In the genomic region with DNA sequence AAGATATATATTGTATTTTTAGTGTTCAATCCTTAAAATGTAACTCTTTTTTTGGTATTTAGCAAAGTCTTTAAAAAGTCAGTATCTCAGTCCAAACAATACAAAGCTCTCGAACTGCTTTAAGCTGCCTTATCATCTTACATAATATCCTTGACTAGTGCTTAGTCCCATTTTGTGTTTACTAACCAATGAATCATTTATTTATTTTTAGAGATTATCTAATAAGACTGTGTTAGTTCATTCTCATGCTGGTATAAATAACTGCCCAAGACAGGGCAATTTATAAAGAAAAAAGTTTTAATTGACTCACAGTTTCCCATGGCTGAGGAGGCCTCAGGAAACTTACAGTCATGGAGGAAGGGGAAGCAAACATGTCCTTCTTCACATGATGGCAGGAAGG, we compare ENCODE assay signal across 19 cellular contexts.
DNase-seq lines count a peak whose midpoint lies in the region; ATAC-seq and TF ChIP-seq lines count a peak whose summit lies in the region.
"Had no signal": no experiment of that assay in that cellular context is flagged by ENCODE, and none has a peak within 500 bp of the region (broad histone marks: within the 10 kb centered on the region; RNA-seq: fewer than 3 reads in every experiment).

No MANE protein-coding gene starts in this region.

- TF ChIP-seq CTCF in IMR-90 (conservative IDR thresholded peaks at IDR 0.05; ENCODE audit: low read depth, low read length) (no peak), left lung (IDR thresholded peaks at IDR 0.05) (no peak)

- peaks cover under 1% of the 10 kb centered on the region for H3K27me3 ChIP-seq in IMR-90 (ENCODE audit: control insufficient read depth, insufficient read depth, low read length)
- H3K27me3 ChIP-seq in left lung = no peaks in the 10 kb centered on the region
- H3K27me3 ChIP-seq: BLaER1 treated with 17β-estradiol and CSF1 and Interleukin-3, amounts not matched to agents 10 nM and 100 nM had no signal

- H3K4me3 ChIP-seq in IMR-90 (ENCODE audit: insufficient read depth, low read depth, low read length) = no peak overlapping the region
- no peak overlapping the region for H3K4me3 ChIP-seq in left lung
- H3K4me3 ChIP-seq: BLaER1 treated with 17β-estradiol and CSF1 and Interleukin-3, amounts not matched to agents 10 nM and 100 nM; GM12878; K562 had no signal

- H3K9me3 ChIP-seq in IMR-90 (ENCODE audit: control insufficient read depth, insufficient read depth, low read length) (no peaks in the 10 kb centered on the region), left lung (peaks cover 0 to 6% of the 10 kb centered on the region in 2 donors)

- H4K5ac ChIP-seq in IMR-90 (ENCODE audit: low read depth, low read length) = no peak overlapping the region

- no peak overlapping the region for H2AK9ac ChIP-seq in IMR-90 (replicated peaks; ENCODE audit: low read depth, low read length, poor library complexity)

- no peak overlapping the region for H3K23ac ChIP-seq in IMR-90 (ENCODE audit: low read depth, low read length)

- no peak overlapping the region for H2AFZ ChIP-seq in IMR-90 (replicated peaks; ENCODE audit: low read length, poor library complexity)

- POLR2A ChIA-PET in IMR-90 (lab: Charles Lee; ENCODE audit: unreplicated experiment) = no interaction called here

- WGBS in IMR-90 (ENCODE audit: extremely low coverage in 2 of 2, insufficient read length in 1 of 2), 2 experiments = no CpG with 5 or more reads among the region's 1 CpG

- TF ChIP-seq RAD21 in IMR-90 (IDR thresholded peaks at IDR 0.05; ENCODE audit: low read length) = no peak

- no peaks in the 10 kb centered on the region for H3K36me3 ChIP-seq in IMR-90 (ENCODE audit: control insufficient read depth, insufficient read depth, low read length)
- H3K36me3 ChIP-seq in left lung = no peaks in the 10 kb centered on the region
- H3K36me3 ChIP-seq: BLaER1 treated with 17β-estradiol and CSF1 and Interleukin-3, amounts not matched to agents 10 nM and 100 nM had no signal

- H3K4me2 ChIP-seq in IMR-90 (ENCODE audit: low read depth, low read length) = no peak overlapping the region
- H3K4me2 ChIP-seq: BLaER1 treated with 17β-estradiol and CSF1 and Interleukin-3, amounts not matched to agents 10 nM and 100 nM had no signal

- no peak overlapping the region for H3K14ac ChIP-seq in IMR-90 (replicated peaks; ENCODE audit: low read depth, low read length)

- H2BK20ac ChIP-seq in IMR-90 (ENCODE audit: low read depth, low read length) = no peak overlapping the region

- H3K27ac ChIP-seq in IMR-90 (ENCODE audit: insufficient read depth, low read length) = no peak overlapping the region
- no peak overlapping the region for H3K27ac ChIP-seq in left lung
- H3K27ac ChIP-seq: BLaER1 treated with 17β-estradiol and CSF1 and Interleukin-3, amounts not matched to agents 10 nM and 100 nM; HL-60 had no signal

- dilution Hi-C loops in IMR-90 (cut with HindIII; ENCODE audit: low sequenced_read_pairs, unreplicated experiment) = no loop called here

- H4K8ac ChIP-seq in IMR-90 (ENCODE audit: low read depth in 2 of 2, low read length in 2 of 2) = no peak overlapping the region

- H3K9ac ChIP-seq in IMR-90 (ENCODE audit: low read depth, low read length) = no peak overlapping the region
- H3K9ac ChIP-seq: BLaER1 treated with 17β-estradiol and CSF1 and Interleukin-3, amounts not matched to agents 10 nM and 100 nM had no signal

- no peak overlapping the region for H3K18ac ChIP-seq in IMR-90 (ENCODE audit: low read depth, low read length)

- CTCF ChIA-PET in IMR-90 (lab: Yijun Ruan, JAX) = no interaction called here

- H3K4me1 ChIP-seq in IMR-90 (ENCODE audit: control insufficient read depth, insufficient read depth, low read length) = no peaks in the 10 kb centered on the region
- no peaks in the 10 kb centered on the region for H3K4me1 ChIP-seq in left lung
- H3K4me1 ChIP-seq: BLaER1 treated with 17β-estradiol and CSF1 and Interleukin-3, amounts not matched to agents 10 nM and 100 nM had no signal

- DNase-seq in ELR (ENCODE audit: low read depth) (peak; percentile 14), IMR-90 (peak; percentile 4), amniotic epithelial cell (ENCODE audit: low read depth) (peak; percentile 1), left lung (no peak), DMS114 treated with DMSO at 0.1 percent for 48 hours (lab: John Stamatoyannopoulos, UW; ENCODE audit: unreplicated experiment) (no peak), OCI-M2 (lab: John Stamatoyannopoulos, UW; ENCODE audit: unreplicated experiment) (no peak), retina (no peak)
- DNase-seq: 8988T; Calu3; CD8-positive, alpha-beta T cell; DMS79; GF-D8; GOT3; H7 had no signal

- no peak overlapping the region for H2BK5ac ChIP-seq in IMR-90 (ENCODE audit: low read depth, low read length, poor library complexity, severe bottlenecking)

- TF ChIP-seq POLR2A in IMR-90 (IDR thresholded peaks at IDR 0.05; ENCODE audit: low read depth, low read length) = no peak

- H4K20me1 ChIP-seq in IMR-90 (ENCODE audit: insufficient read depth, low read length) = no peaks in the 10 kb centered on the region
- H4K20me1 ChIP-seq: BLaER1 treated with 17β-estradiol and CSF1 and Interleukin-3, amounts not matched to agents 10 nM and 100 nM had no signal

- no peak overlapping the region for H3K4ac ChIP-seq in IMR-90 (ENCODE audit: low read depth, low read length)

- H2BK120ac ChIP-seq in IMR-90 (ENCODE audit: low read depth, low read length) = no peak overlapping the region

- H2AK5ac ChIP-seq in IMR-90 (ENCODE audit: low read depth, low read length) = no peak overlapping the region

- H2BK15ac ChIP-seq in IMR-90 (ENCODE audit: low read depth, low read length) = no peak overlapping the region

- intact Hi-C loops in IMR-90 (cut with micrococcal nuclease) = no loop called here
- intact Hi-C loops in left lung (cut with DNase I) = no loop called here

- BruUV-seq in IMR-90 (replicated peaks; lab: Mats Ljungman, UMichigan) = no TSS peak

- ATAC-seq in IMR-90 (ENCODE audit: low read depth) = peak; percentile 27; the same call in 1 of the 2 replicates
- peak; percentile 65 for ATAC-seq in left lung
- no peak for ATAC-seq in HG02885 (IDR thresholded peaks at IDR 0.05; ENCODE audit: poor library complexity, unreplicated experiment)
- ATAC-seq: CD8-positive, alpha-beta T cell; GM12878; K562 had no signal

- H4K91ac ChIP-seq in IMR-90 (ENCODE audit: insufficient read depth, low read depth, low read length) = no peak overlapping the region

- in situ Hi-C loops in IMR-90 (cut with MboI; ENCODE audit: low sequenced_read_pairs) = no loop called here

- H3K79me1 ChIP-seq in IMR-90 (ENCODE audit: low read depth in 1 of 2, low read length in 2 of 2) = no peaks in the 10 kb centered on the region

- H3K9me1 ChIP-seq in IMR-90 (ENCODE audit: insufficient read depth, low read length) = no peaks in the 10 kb centered on the region

- H3K56ac ChIP-seq in IMR-90 (ENCODE audit: extremely low read depth, insufficient read depth, low read length) = no peak overlapping the region

TF ChIP-seq in IMR-90, 13 proteins besides CTCF, POLR2A, EP300 and RAD21:
- TF ChIP-seq CEBPB (IDR thresholded peaks at IDR 0.05; ENCODE audit: low read depth, low read length) (no peak), SMC3 (IDR thresholded peaks at IDR 0.05; ENCODE audit: low read depth, low read length) (no peak), BHLHE40 (IDR thresholded peaks at IDR 0.05; ENCODE audit: low read depth, low read length) (no peak), MAZ (IDR thresholded peaks at IDR 0.05; ENCODE audit: borderline replicate concordance, low read depth, low read length) (no peak), RCOR1 (IDR thresholded peaks at IDR 0.05; ENCODE audit: insufficient replicate concordance, low read length) (no peak), MAFK (IDR thresholded peaks at IDR 0.05; ENCODE audit: low read depth, low read length) (no peak), MXI1 (IDR thresholded peaks at IDR 0.05; ENCODE audit: borderline replicate concordance, low read depth, low read length) (no peak), NFE2L2 (IDR thresholded peaks at IDR 0.05; ENCODE audit: low read depth, low read length) (no peak), RFX5 (IDR thresholded peaks at IDR 0.05; ENCODE audit: low read depth, low read length) (no peak), CHD1 (IDR thresholded peaks at IDR 0.05; ENCODE audit: low read depth, low read length) (no peak), FOS (IDR thresholded peaks at IDR 0.05; ENCODE audit: low read depth, low read length) (no peak)
- TF ChIP-seq, protein P1, sequence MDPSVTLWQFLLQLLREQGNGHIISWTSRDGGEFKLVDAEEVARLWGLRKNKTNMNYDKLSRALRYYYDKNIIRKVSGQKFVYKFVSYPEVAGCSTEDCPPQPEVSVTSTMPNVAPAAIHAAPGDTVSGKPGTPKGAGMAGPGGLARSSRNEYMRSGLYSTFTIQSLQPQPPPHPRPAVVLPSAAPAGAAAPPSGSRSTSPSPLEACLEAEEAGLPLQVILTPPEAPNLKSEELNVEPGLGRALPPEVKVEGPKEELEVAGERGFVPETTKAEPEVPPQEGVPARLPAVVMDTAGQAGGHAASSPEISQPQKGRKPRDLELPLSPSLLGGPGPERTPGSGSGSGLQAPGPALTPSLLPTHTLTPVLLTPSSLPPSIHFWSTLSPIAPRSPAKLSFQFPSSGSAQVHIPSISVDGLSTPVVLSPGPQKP (IDR thresholded peaks at IDR 0.05; ENCODE audit: borderline replicate concordance, low read depth, low read length) = no peak
- TF ChIP-seq, protein P2, sequence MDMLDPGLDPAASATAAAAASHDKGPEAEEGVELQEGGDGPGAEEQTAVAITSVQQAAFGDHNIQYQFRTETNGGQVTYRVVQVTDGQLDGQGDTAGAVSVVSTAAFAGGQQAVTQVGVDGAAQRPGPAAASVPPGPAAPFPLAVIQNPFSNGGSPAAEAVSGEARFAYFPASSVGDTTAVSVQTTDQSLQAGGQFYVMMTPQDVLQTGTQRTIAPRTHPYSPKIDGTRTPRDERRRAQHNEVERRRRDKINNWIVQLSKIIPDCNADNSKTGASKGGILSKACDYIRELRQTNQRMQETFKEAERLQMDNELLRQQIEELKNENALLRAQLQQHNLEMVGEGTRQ (IDR thresholded peaks at IDR 0.05; ENCODE audit: low read depth, low read length) = no peak

Comparison
In these comparisons a context has a peak if more than half of its experiments do, and no peak if none do; other contexts are left out.
1. DNase-seq: peak in ELR (single experiment), IMR-90 (single experiment) and amniotic epithelial cell (single experiment); none in left lung (0 of 2), DMS114 treated with DMSO at 0.1 percent for 48 hours (single experiment), OCI-M2 (single experiment) and retina (single experiment).